25 cellular contexts compared by ENCODE assay signal in genomic region chr4:40340034-40340433, GRCh38. TPM values are rescaled to one million over a fixed set of nuclear protein-coding genes. Genes with fewer than 3 reads are reported as not detected.
A peak's percentile ranks its signal among the peaks of the same experiment; 100 is the strongest.
DNase-seq lines count a peak whose midpoint lies in the region; ATAC-seq and TF ChIP-seq lines count a peak whose summit lies in the region.
"Had no signal": no experiment of that assay in that cellular context is flagged by ENCODE, and none has a peak within 500 bp of the region (broad histone marks: within the 10 kb centered on the region; RNA-seq: fewer than 3 reads in every experiment).

No MANE protein-coding gene starts in this region.

- no peaks in the 10 kb centered on the region for H3K9me3 ChIP-seq in osteoblast (ENCODE audit: low read depth, low read length)
- no peaks in the 10 kb centered on the region for H3K9me3 ChIP-seq in SK-N-SH
- H3K9me3 ChIP-seq: uterus had no signal

- H3K9me3 Mint-ChIP-seq in activated CD8-positive, alpha-beta T cell treated with anti-CD3 and anti-CD28 coated beads for 36 hours = peaks cover 11% of the 10 kb centered on the region
- peaks cover 9% of the 10 kb centered on the region for H3K9me3 Mint-ChIP-seq in activated CD8-positive, alpha-beta T cell treated with anti-CD3 and anti-CD28 coated beads, Interleukin-2, amount 10 ng/mL, durations not matched to agents 7 days and 5 days (ENCODE audit: insufficient read depth)
- H3K9me3 Mint-ChIP-seq in HFFc6 = no peaks in the 10 kb centered on the region
- H3K9me3 Mint-ChIP-seq in activated T-helper 2 cell treated with anti-CD3 and anti-CD28 coated beads, Interferon-gamma antibody, Interleukin-2, Interleukin-4, amounts not matched to agents 10 μg/mL and 5 μg/mL and 100 μg/mL, durations not matched to agents 14 hours and 24 hours and 36 hours = peaks cover 20% of the 10 kb centered on the region

- H3K79me2 ChIP-seq in osteoblast (ENCODE audit: insufficient read depth, low read length) = no peaks in the 10 kb centered on the region
- no peaks in the 10 kb centered on the region for H3K79me2 ChIP-seq in SK-N-SH (ENCODE audit: insufficient read depth)

- H3K4me1 ChIP-seq in osteoblast (ENCODE audit: insufficient read depth, low read length) = peaks cover 9% of the 10 kb centered on the region
- peaks cover 9% of the 10 kb centered on the region in 2 experiments for H3K4me1 ChIP-seq in SK-N-SH (ENCODE audit: control insufficient read depth in 1 of 2, insufficient read depth in 2 of 2, low read depth in 1 of 2, low read length in 1 of 2)
- H3K4me1 ChIP-seq: suprapubic skin, uterus had no signal

- DNase-seq in activated CD8-positive, alpha-beta T cell treated with anti-CD3 and anti-CD28 coated beads for 36 hours = peak; percentile 16
- DNase-seq in activated CD8-positive, alpha-beta T cell treated with anti-CD3 and anti-CD28 coated beads, Interleukin-2, amount 10 ng/mL, durations not matched to agents 7 days and 5 days = no peak
- DNase-seq in HFFc6 = peak; percentile 41
- no peak for DNase-seq in activated T-helper 2 cell treated with anti-CD3 and anti-CD28 coated beads, Interferon-gamma antibody, Interleukin-2, Interleukin-4, amounts not matched to agents 10 μg/mL and 5 μg/mL and 100 μg/mL, durations not matched to agents 14 hours and 24 hours and 36 hours (ENCODE audit: low spot score)
- DNase-seq in osteoblast (ENCODE audit: insufficient read length, low spot score, missing footprints) = peak; percentile 57
- DNase-seq in SK-N-SH = no peak
- DNase-seq: activated CD4-positive, alpha-beta T cell treated with anti-CD3 and anti-CD28 coated beads, Interleukin-2, amount 50 U/mL, for 4 hours; activated effector memory CD4-positive, alpha-beta T cell treated with Interleukin-2 at 50 U/mL for 16 hours; CD4-positive, CD25-positive, alpha-beta regulatory T cell; central memory CD4-positive, alpha-beta T cell; DMS79 treated with DMSO at 0.1 percent for 48 hours; dorsolateral prefrontal cortex; midbrain; NCI-H1105 treated with DMSO at 0.1 percent for 48 hours; NCI-H2107; NCI-H524; stimulated activated CD4-positive, alpha-beta T cell treated with anti-CD3 and anti-CD28 coated beads, Interleukin-4, amount 100 ng/mL, for 4 hours; uterus had no signal

- H2AFZ ChIP-seq in osteoblast (ENCODE audit: low read length) = no peak overlapping the region
- H2AFZ ChIP-seq in SK-N-SH (ENCODE audit: low read depth) = no peak overlapping the region; the same call in 1 of the 2 replicates

- peak; percentile 82 for ATAC-seq in activated CD8-positive, alpha-beta T cell treated with anti-CD3 and anti-CD28 coated beads for 36 hours
- no peak for ATAC-seq in activated CD8-positive, alpha-beta T cell treated with anti-CD3 and anti-CD28 coated beads, Interleukin-2, amount 10 ng/mL, durations not matched to agents 7 days and 5 days
- ATAC-seq in HG02763 (IDR thresholded peaks at IDR 0.05; ENCODE audit: unreplicated experiment) (no peak), GM21723 (IDR thresholded peaks at IDR 0.05; ENCODE audit: unreplicated experiment) (no peak)
- ATAC-seq: left lobe of liver had no signal

- H3K27me3 Mint-ChIP-seq in activated CD8-positive, alpha-beta T cell treated with anti-CD3 and anti-CD28 coated beads for 36 hours = peaks cover 2% of the 10 kb centered on the region
- H3K27me3 Mint-ChIP-seq in activated CD8-positive, alpha-beta T cell treated with anti-CD3 and anti-CD28 coated beads, Interleukin-2, amount 10 ng/mL, durations not matched to agents 7 days and 5 days (ENCODE audit: low read depth) = peaks cover 5% of the 10 kb centered on the region
- peaks cover 8% of the 10 kb centered on the region for H3K27me3 Mint-ChIP-seq in HFFc6 (ENCODE audit: insufficient read depth)
- H3K27me3 Mint-ChIP-seq in activated T-helper 2 cell treated with anti-CD3 and anti-CD28 coated beads, Interferon-gamma antibody, Interleukin-2, Interleukin-4, amounts not matched to agents 10 μg/mL and 5 μg/mL and 100 μg/mL, durations not matched to agents 14 hours and 24 hours and 36 hours (ENCODE audit: low read depth) = peaks cover 13% of the 10 kb centered on the region

- POLR2A ChIA-PET in activated CD8-positive, alpha-beta T cell treated with anti-CD3 and anti-CD28 coated beads for 36 hours (lab: Charles Lee) = interaction anchor here (0.6 kb wide), 1 partner anchor 33 kb away, joined by 3 read pairs; no protein-coding TSS in a partner anchor
- POLR2A ChIA-PET in activated CD8-positive, alpha-beta T cell treated with anti-CD3 and anti-CD28 coated beads, Interleukin-2, amount 10 ng/mL, durations not matched to agents 7 days and 5 days (lab: Charles Lee) = no interaction called here
- POLR2A ChIA-PET in SK-N-SH (lab: Yijun Ruan, JAX) = no interaction called here

- TF ChIP-seq CTCF in activated CD8-positive, alpha-beta T cell treated with anti-CD3 and anti-CD28 coated beads for 36 hours (IDR thresholded peaks at IDR 0.05) = no peak
- TF ChIP-seq CTCF in HFFc6 (IDR thresholded peaks at IDR 0.05) = no peak
- no peak for TF ChIP-seq CTCF in osteoblast (IDR thresholded peaks at IDR 0.05; ENCODE audit: extremely low read depth, low read depth, low read length)
- TF ChIP-seq CTCF in SK-N-SH (IDR thresholded peaks at IDR 0.05) = no peak

- no peak for TF ChIP-seq RAD21 in SK-N-SH (IDR thresholded peaks at IDR 0.05; ENCODE audit: low read length)

- H3K27me3 ChIP-seq in osteoblast (ENCODE audit: insufficient read depth, low read length) (peaks cover 3% of the 10 kb centered on the region), SK-N-SH (ENCODE audit: insufficient read depth) (no peaks in the 10 kb centered on the region)
- H3K27me3 ChIP-seq: suprapubic skin, uterus had no signal

- H3K9ac ChIP-seq in SK-N-SH = no peak overlapping the region

- H3K9me2 ChIP-seq in SK-N-SH = no peaks in the 10 kb centered on the region

- H3K4me3 ChIP-seq in osteoblast (ENCODE audit: insufficient read depth, low read length) (no peak overlapping the region), SK-N-SH (ENCODE audit: low read depth in 2 of 2, low read length in 1 of 2) (no peak overlapping the region)
- H3K4me3 ChIP-seq: dorsolateral prefrontal cortex, suprapubic skin, uterus had no signal

- H3F3A ChIP-seq in SK-N-SH (replicated peaks; ENCODE audit: insufficient read depth) = peaks cover 5% of the 10 kb centered on the region

- no peak overlapping the region for H3K27ac Mint-ChIP-seq in activated CD8-positive, alpha-beta T cell treated with anti-CD3 and anti-CD28 coated beads for 36 hours
- H3K27ac Mint-ChIP-seq in activated CD8-positive, alpha-beta T cell treated with anti-CD3 and anti-CD28 coated beads, Interleukin-2, amount 10 ng/mL, durations not matched to agents 7 days and 5 days = no peak overlapping the region
- H3K27ac Mint-ChIP-seq in HFFc6 = no peak overlapping the region
- peak overlapping the region; percentile 43 for H3K27ac Mint-ChIP-seq in activated T-helper 2 cell treated with anti-CD3 and anti-CD28 coated beads, Interferon-gamma antibody, Interleukin-2, Interleukin-4, amounts not matched to agents 10 μg/mL and 5 μg/mL and 100 μg/mL, durations not matched to agents 14 hours and 24 hours and 36 hours
- H3K27ac Mint-ChIP-seq: IgD-negative memory B cell had no signal

- no peak overlapping the region for H3K4me3 Mint-ChIP-seq in activated CD8-positive, alpha-beta T cell treated with anti-CD3 and anti-CD28 coated beads for 36 hours
- no peak overlapping the region for H3K4me3 Mint-ChIP-seq in activated CD8-positive, alpha-beta T cell treated with anti-CD3 and anti-CD28 coated beads, Interleukin-2, amount 10 ng/mL, durations not matched to agents 7 days and 5 days
- no peak overlapping the region for H3K4me3 Mint-ChIP-seq in HFFc6
- H3K4me3 Mint-ChIP-seq in activated T-helper 2 cell treated with anti-CD3 and anti-CD28 coated beads, Interferon-gamma antibody, Interleukin-2, Interleukin-4, amounts not matched to agents 10 μg/mL and 5 μg/mL and 100 μg/mL, durations not matched to agents 14 hours and 24 hours and 36 hours (ENCODE audit: low read depth) = no peak overlapping the region
- H3K4me3 Mint-ChIP-seq: CD4-positive, CD25-positive, alpha-beta regulatory T cell; IgD-negative memory B cell had no signal

- H3K36me3 Mint-ChIP-seq in activated CD8-positive, alpha-beta T cell treated with anti-CD3 and anti-CD28 coated beads for 36 hours (ENCODE audit: low read depth) = no peaks in the 10 kb centered on the region
- H3K36me3 Mint-ChIP-seq in activated CD8-positive, alpha-beta T cell treated with anti-CD3 and anti-CD28 coated beads, Interleukin-2, amount 10 ng/mL, durations not matched to agents 7 days and 5 days (ENCODE audit: low read depth) = peaks cover 5% of the 10 kb centered on the region
- peaks cover 4% of the 10 kb centered on the region; the same call in 1 of the 2 replicates for H3K36me3 Mint-ChIP-seq in HFFc6 (ENCODE audit: low read depth)
- no peaks in the 10 kb centered on the region for H3K36me3 Mint-ChIP-seq in activated T-helper 2 cell treated with anti-CD3 and anti-CD28 coated beads, Interferon-gamma antibody, Interleukin-2, Interleukin-4, amounts not matched to agents 10 μg/mL and 5 μg/mL and 100 μg/mL, durations not matched to agents 14 hours and 24 hours and 36 hours (ENCODE audit: low read depth)

- peaks cover 4% of the 10 kb centered on the region for H3K4me1 Mint-ChIP-seq in activated CD8-positive, alpha-beta T cell treated with anti-CD3 and anti-CD28 coated beads for 36 hours (ENCODE audit: low read depth)
- H3K4me1 Mint-ChIP-seq in activated CD8-positive, alpha-beta T cell treated with anti-CD3 and anti-CD28 coated beads, Interleukin-2, amount 10 ng/mL, durations not matched to agents 7 days and 5 days (ENCODE audit: low read depth) = peaks cover 20% of the 10 kb centered on the region
- peaks cover 27% of the 10 kb centered on the region for H3K4me1 Mint-ChIP-seq in HFFc6 (ENCODE audit: low read depth)
- peaks cover 14% of the 10 kb centered on the region for H3K4me1 Mint-ChIP-seq in activated T-helper 2 cell treated with anti-CD3 and anti-CD28 coated beads, Interferon-gamma antibody, Interleukin-2, Interleukin-4, amounts not matched to agents 10 μg/mL and 5 μg/mL and 100 μg/mL, durations not matched to agents 14 hours and 24 hours and 36 hours (ENCODE audit: low read depth)
- H3K4me1 Mint-ChIP-seq: CD4-positive, CD25-positive, alpha-beta regulatory T cell had no signal

- no peak for TF ChIP-seq EP300 in SK-N-SH (IDR thresholded peaks at IDR 0.05; ENCODE audit: borderline replicate concordance in 1 of 2, low read depth in 1 of 2, low read length in 1 of 2)

- CTCF ChIA-PET in activated CD8-positive, alpha-beta T cell treated with anti-CD3 and anti-CD28 coated beads for 36 hours (lab: Charles Lee) = interaction anchor here (1.5 to 5.7 kb wide), 3 partner anchors 14 to 23 kb away, joined by 4 to 34 read pairs (median 8); no protein-coding TSS in a partner anchor
- CTCF ChIA-PET in activated CD8-positive, alpha-beta T cell treated with anti-CD3 and anti-CD28 coated beads, Interleukin-2, amount 10 ng/mL, durations not matched to agents 7 days and 5 days (lab: Charles Lee) = interaction anchor here (0.8 to 2.1 kb wide), 4 partner anchors 12 to 379 kb away, joined by 3 to 13 read pairs (median 4); no protein-coding TSS in a partner anchor
- CTCF ChIA-PET in SK-N-SH (lab: Yijun Ruan, JAX) = interaction anchor here (1.6 to 6.9 kb wide), 2 partner anchors 14 to 23 kb away, joined by 6 to 32 read pairs; no protein-coding TSS in a partner anchor

- H4K20me1 ChIP-seq in osteoblast (ENCODE audit: insufficient read depth, low read length) = no peaks in the 10 kb centered on the region
- no peaks in the 10 kb centered on the region for H4K20me1 ChIP-seq in SK-N-SH (ENCODE audit: insufficient read depth)

- H3K36me3 ChIP-seq in osteoblast (ENCODE audit: insufficient read depth, low read length) = no peaks in the 10 kb centered on the region
- H3K36me3 ChIP-seq in SK-N-SH (replicated peaks in 1 of 2; ENCODE audit: control insufficient read depth in 1 of 2, insufficient read depth in 2 of 2, low read length in 1 of 2) = no peaks in the 10 kb centered on the region
- H3K36me3 ChIP-seq: suprapubic skin, uterus had no signal

- intact Hi-C loops in activated CD8-positive, alpha-beta T cell treated with anti-CD3 and anti-CD28 coated beads for 36 hours (cut with micrococcal nuclease) = no loop called here
- intact Hi-C loops in activated T-helper 2 cell treated with anti-CD3 and anti-CD28 coated beads, Interferon-gamma antibody, Interleukin-2, Interleukin-4, amounts not matched to agents 10 μg/mL and 5 μg/mL and 100 μg/mL, durations not matched to agents 14 hours and 24 hours and 36 hours (cut with micrococcal nuclease) = no loop called here

- H3K27ac ChIP-seq in osteoblast (ENCODE audit: low read depth, low read length) (no peak overlapping the region), SK-N-SH (ENCODE audit: low read depth in 2 of 2, low read length in 1 of 2) (no peak overlapping the region)
- H3K27ac ChIP-seq: dorsolateral prefrontal cortex, HL-60, suprapubic skin, uterus had no signal

- H3K4me2 ChIP-seq in osteoblast (ENCODE audit: insufficient read depth, low read length) = no peak overlapping the region
- H3K4me2 ChIP-seq in SK-N-SH = no peak overlapping the region

RNA-seq across cellular contexts. Expression of gene CHRNA9, which starts 4.9 kb away (rescaled TPM):
- under 1 TPM; 0.11 to 0.38 TPM for total RNA-seq in activated CD8-positive, alpha-beta T cell treated with anti-CD3 and anti-CD28 coated beads for 36 hours
- under 1 TPM; 0.26 to 0.82 TPM for total RNA-seq in activated CD8-positive, alpha-beta T cell treated with anti-CD3 and anti-CD28 coated beads, Interleukin-2, amount 10 ng/mL, durations not matched to agents 7 days and 5 days
- not detected for total RNA-seq in HFFc6 (2021; fragmentation: NEBNext Ultra II Directional; extraction: Animal tissue kit (Norgen Biotek cat#: 25700))
- total RNA-seq in activated T-helper 2 cell treated with anti-CD3 and anti-CD28 coated beads, Interferon-gamma antibody, Interleukin-2, Interleukin-4, amounts not matched to agents 10 μg/mL and 5 μg/mL and 100 μg/mL, durations not matched to agents 14 hours and 24 hours and 36 hours = not detected in 2 replicates
- 0.36 and 0.59 TPM in 2 replicates for total RNA-seq in osteoblast
- 0.05 and 0.26 TPM in 2 replicates for polyA plus RNA-seq in SK-N-SH (2012; rRNA removed)
- 0.14 and 0.15 TPM in 2 replicates for polyA plus RNA-seq in SK-N-SH (2012; cell fraction: cytosol; rRNA removed)
- 0.05 and 0.07 TPM in 2 replicates for polyA plus RNA-seq in SK-N-SH (2012; cell fraction: nucleus; rRNA removed)
- total RNA-seq: CD4-positive, CD25-positive, alpha-beta regulatory T cell; left lobe of liver; uterus had no signal
- polyA plus RNA-seq: esophagus, IgD-negative memory B cell had no signal

Comparison
In these comparisons a context has a peak if more than half of its experiments do, and no peak if none do; other contexts are left out.
1. DNase-seq: peak in activated CD8-positive, alpha-beta T cell treated with anti-CD3 and anti-CD28 coated beads for 36 hours (single experiment), HFFc6 (single experiment) and osteoblast (single experiment); none in activated CD8-positive, alpha-beta T cell treated with anti-CD3 and anti-CD28 coated beads, Interleukin-2, amount 10 ng/mL, durations not matched to agents 7 days and 5 days (single experiment), activated T-helper 2 cell treated with anti-CD3 and anti-CD28 coated beads, Interferon-gamma antibody, Interleukin-2, Interleukin-4, amounts not matched to agents 10 μg/mL and 5 μg/mL and 100 μg/mL, durations not matched to agents 14 hours and 24 hours and 36 hours (single experiment) and SK-N-SH (single experiment).